23 cellular contexts compared by ENCODE assay signal in genomic region chr17:38791162-38791561, GRCh38. TPM values are rescaled to one million over a fixed set of nuclear protein-coding genes. Genes with fewer than 3 reads are reported as not detected.
"Had no signal": no experiment of that assay in that cellular context is flagged by ENCODE, and none has a peak within 500 bp of the region (broad histone marks: within the 10 kb centered on the region; RNA-seq: fewer than 3 reads in every experiment).

No MANE protein-coding gene starts in this region.

- ATAC-seq: left lobe of liver; naive thymus-derived CD8-positive, alpha-beta T cell; psoas muscle; right cardiac atrium; stimulated activated memory B cell treated with anti-CD40 and anti-IgM and Interleukin-4, amounts not matched to agents 10 μg/mL and 1 μg/mL and 100 μg/mL, for 72 hours; stimulated activated naive CD8-positive, alpha-beta T cell treated with anti-CD3 and anti-CD28 coated beads, Interleukin-15, Interleukin-2, amounts not matched to agents 100 U/mL and 50 U/mL, for 24 hours had no signal

- H3K9me3 ChIP-seq: ovary, psoas muscle, sigmoid colon, testis, tibial artery had no signal

- H3K27me3 Mint-ChIP-seq: naive thymus-derived CD8-positive, alpha-beta T cell; stimulated activated memory B cell treated with anti-CD40 and anti-IgM and Interleukin-4, amounts not matched to agents 10 μg/mL and 1 μg/mL and 100 μg/mL, for 72 hours; type B pancreatic cell had no signal

- H3K36me3 ChIP-seq: ovary had no signal

- H3K27ac ChIP-seq: ovary, psoas muscle, sigmoid colon, testis, tibial artery had no signal

- H3K4me1 ChIP-seq: testis had no signal

- H3K9me3 Mint-ChIP-seq: naive thymus-derived CD8-positive, alpha-beta T cell; nephron progenitor cell; stimulated activated memory B cell treated with anti-CD40 and anti-IgM and Interleukin-4, amounts not matched to agents 10 μg/mL and 1 μg/mL and 100 μg/mL, for 72 hours; type B pancreatic cell had no signal

- H3K4me3 Mint-ChIP-seq: nephron progenitor cell; stimulated activated memory B cell treated with anti-CD40 and anti-IgM and Interleukin-4, amounts not matched to agents 10 μg/mL and 1 μg/mL and 100 μg/mL, for 72 hours; type B pancreatic cell had no signal

- DNase-seq: dermis blood vessel endothelial cell; effector memory CD4-positive, alpha-beta T cell; erythroblast; head of caudate nucleus; kidney; mesenchymal stem cell; naive thymus-derived CD8-positive, alpha-beta T cell; nephron progenitor cell; nucleus accumbens; ovary; psoas muscle; right cardiac atrium; sigmoid colon; stimulated activated CD4-positive, alpha-beta T cell treated with anti-CD3 and anti-CD28 coated beads, Interleukin-4, amount 100 ng/mL, for 4 hours; stimulated activated naive CD8-positive, alpha-beta T cell treated with anti-CD3 and anti-CD28 coated beads, Interleukin-15, Interleukin-2, amounts not matched to agents 100 U/mL and 50 U/mL, for 24 hours; substantia nigra; testis; tibial artery had no signal

- FAIRE-seq: colon, frontal cortex, kidney had no signal

- H3K4me3 ChIP-seq: ovary, psoas muscle, sigmoid colon, testis, tibial artery had no signal

- H3K27ac Mint-ChIP-seq: stimulated activated memory B cell treated with anti-CD40 and anti-IgM and Interleukin-4, amounts not matched to agents 10 μg/mL and 1 μg/mL and 100 μg/mL, for 72 hours; type B pancreatic cell had no signal

RNA-seq across cellular contexts. Expression of gene PCGF2, which starts 43.0 kb away (rescaled TPM):
- total RNA-seq: naive thymus-derived CD8-positive, alpha-beta T cell had no signal
